ENCODE assay signal across 1 cellular context in the genomic region with DNA sequence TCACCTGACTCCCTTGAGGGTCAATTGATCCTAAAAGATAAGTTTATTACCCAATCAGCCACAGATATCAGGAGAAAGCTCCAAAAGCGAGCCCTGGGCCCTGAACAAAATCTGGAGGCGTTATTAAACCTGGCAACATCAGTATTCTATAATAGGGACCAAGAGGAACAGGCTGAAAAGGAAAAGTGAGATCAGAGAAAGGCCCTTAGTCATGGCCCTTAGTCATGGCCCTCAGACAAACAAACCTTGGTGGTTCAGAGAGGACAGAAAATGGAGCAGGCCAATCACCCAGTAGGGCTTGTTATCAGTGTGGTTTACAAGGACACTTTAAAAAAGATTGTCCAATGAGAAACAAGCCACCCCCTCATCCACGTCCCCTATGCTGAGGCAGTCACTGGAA.
A peak's percentile ranks its signal among the peaks of the same experiment; 100 is the strongest.
TF ChIP-seq lines count a peak whose summit lies in the region.

No MANE protein-coding gene starts in this region.

TF ChIP-seq in K562, 482 proteins besides CTCF, POLR2A, EP300 and RAD21 (continued from another document):
- TF ChIP-seq, protein P1, sequence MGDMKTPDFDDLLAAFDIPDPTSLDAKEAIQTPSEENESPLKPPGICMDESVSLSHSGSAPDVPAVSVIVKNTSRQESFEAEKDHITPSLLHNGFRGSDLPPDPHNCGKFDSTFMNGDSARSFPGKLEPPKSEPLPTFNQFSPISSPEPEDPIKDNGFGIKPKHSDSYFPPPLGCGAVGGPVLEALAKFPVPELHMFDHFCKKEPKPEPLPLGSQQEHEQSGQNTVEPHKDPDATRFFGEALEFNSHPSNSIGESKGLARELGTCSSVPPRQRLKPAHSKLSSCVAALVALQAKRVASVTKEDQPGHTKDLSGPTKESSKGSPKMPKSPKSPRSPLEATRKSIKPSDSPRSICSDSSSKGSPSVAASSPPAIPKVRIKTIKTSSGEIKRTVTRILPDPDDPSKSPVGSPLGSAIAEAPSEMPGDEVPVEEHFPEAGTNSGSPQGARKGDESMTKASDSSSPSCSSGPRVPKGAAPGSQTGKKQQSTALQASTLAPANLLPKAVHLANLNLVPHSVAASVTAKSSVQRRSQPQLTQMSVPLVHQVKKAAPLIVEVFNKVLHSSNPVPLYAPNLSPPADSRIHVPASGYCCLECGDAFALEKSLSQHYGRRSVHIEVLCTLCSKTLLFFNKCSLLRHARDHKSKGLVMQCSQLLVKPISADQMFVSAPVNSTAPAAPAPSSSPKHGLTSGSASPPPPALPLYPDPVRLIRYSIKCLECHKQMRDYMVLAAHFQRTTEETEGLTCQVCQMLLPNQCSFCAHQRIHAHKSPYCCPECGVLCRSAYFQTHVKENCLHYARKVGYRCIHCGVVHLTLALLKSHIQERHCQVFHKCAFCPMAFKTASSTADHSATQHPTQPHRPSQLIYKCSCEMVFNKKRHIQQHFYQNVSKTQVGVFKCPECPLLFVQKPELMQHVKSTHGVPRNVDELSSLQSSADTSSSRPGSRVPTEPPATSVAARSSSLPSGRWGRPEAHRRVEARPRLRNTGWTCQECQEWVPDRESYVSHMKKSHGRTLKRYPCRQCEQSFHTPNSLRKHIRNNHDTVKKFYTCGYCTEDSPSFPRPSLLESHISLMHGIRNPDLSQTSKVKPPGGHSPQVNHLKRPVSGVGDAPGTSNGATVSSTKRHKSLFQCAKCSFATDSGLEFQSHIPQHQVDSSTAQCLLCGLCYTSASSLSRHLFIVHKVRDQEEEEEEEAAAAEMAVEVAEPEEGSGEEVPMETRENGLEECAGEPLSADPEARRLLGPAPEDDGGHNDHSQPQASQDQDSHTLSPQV (IDR thresholded peaks at IDR 0.05), result 0 out of 2 replicates have a peak, but pooled peaks have one; percentile 41
- TF ChIP-seq C11orf30 (IDR thresholded peaks at IDR 0.05; ENCODE audit: low read depth) (peak; percentile 75), DPF2 (IDR thresholded peaks at IDR 0.05) (peak; percentile 40; the same call in 1 of the 2 replicates), ZNF316 (IDR thresholded peaks at IDR 0.05) (peak; percentile 49; the same call in 1 of the 2 replicates), ARID1B (IDR thresholded peaks at IDR 0.05) (0 out of 2 replicates have a peak, but pooled peaks have one; percentile 15), MAFG (tag; conservative IDR thresholded peaks at IDR 0.05) (peak; percentile 62)
TF ChIP-seq in K562: peak in this region for 13; not testable (repeated sequence) for 469.
